In genomic region chr7:4797858-4798705, GRCh38 we compare ENCODE assay signal across 1 cellular context.
A peak's percentile ranks its signal among the peaks of the same experiment; 100 is the strongest.
TF ChIP-seq lines count a peak whose summit lies in the region.

No MANE protein-coding gene starts in this region.

TF ChIP-seq in IMR-90, 13 proteins besides CTCF, POLR2A, EP300 and RAD21:
- TF ChIP-seq SMC3 (IDR thresholded peaks at IDR 0.05; ENCODE audit: low read depth, low read length) (peak; percentile 78), ELK1 (IDR thresholded peaks at IDR 0.05; ENCODE audit: borderline replicate concordance, low read depth, low read length) (no peak)
